8 cellular contexts compared by ENCODE assay signal in the genomic region with DNA sequence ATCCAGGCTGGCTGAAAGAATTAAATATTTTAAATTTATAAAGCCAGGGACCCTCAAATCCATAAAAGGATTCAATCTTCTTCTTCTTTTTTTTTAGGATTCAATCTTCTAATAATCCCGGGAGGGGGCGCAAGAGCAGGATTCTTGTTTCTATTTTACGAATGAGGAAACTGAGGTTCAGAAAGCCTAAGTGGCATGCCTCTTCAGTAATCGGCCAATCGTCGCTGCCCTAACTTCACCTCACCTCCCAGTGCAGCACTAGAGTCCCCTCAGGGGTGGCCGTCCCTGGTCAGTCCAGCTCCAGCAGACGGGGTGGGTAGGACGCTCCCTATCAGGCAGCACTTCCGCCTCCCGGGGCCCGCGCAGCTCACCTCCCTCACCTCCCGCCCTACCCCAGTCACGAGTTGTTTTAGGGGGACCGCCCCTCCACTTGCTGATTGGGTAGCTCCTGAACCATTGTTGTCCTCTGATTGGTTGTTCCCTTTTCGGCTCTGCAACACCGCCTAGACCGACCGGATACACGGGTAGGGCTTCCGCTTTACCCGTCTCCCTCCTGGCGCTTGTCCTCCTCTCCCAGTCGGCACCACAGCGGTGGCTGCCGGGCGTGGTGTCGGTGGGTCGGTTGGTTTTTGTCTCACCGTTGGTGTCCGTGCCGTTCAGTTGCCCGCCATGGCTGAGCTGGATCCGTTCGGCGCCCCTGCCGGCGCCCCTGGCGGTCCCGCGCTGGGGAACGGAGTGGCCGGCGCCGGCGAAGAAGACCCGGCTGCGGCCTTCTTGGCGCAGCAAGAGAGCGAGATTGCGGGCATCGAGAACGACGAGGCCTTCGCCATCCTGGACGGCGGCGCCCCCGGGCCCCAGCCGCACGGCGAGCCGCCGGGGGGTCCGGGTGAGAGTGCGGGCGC.
A peak's percentile ranks its signal among the peaks of the same experiment; 100 is the strongest.
DNase-seq lines count a peak whose midpoint lies in the region; ATAC-seq lines count a peak whose summit lies in the region.

CLTA (plus strand) TSS at position 534 of the 902 bp plus-strand sequence; CDS start at position 670, 136 bp downstream.

- H3K4me3 Mint-ChIP-seq in central memory CD8-positive, alpha-beta T cell: peak within 1 kb of the TSS; percentile 89

- H3K4me1 Mint-ChIP-seq in central memory CD8-positive, alpha-beta T cell: peaks cover 41% of the 10 kb centered on the region

- H3K9me3 Mint-ChIP-seq in central memory CD8-positive, alpha-beta T cell: no peaks in the 10 kb centered on the region

- H3K36me3 Mint-ChIP-seq in central memory CD8-positive, alpha-beta T cell (ENCODE audit: insufficient read depth): peaks cover 12% of the 10 kb centered on the region

- ATAC-seq in GM19035 (IDR thresholded peaks at IDR 0.05; ENCODE audit: unreplicated experiment) (peak; percentile 96), HG03354 (IDR thresholded peaks at IDR 0.05; ENCODE audit: poor library complexity, severe bottlenecking, unreplicated experiment) (peak; percentile 98)
- ATAC-seq in central memory CD8-positive, alpha-beta T cell (replicated peaks; ENCODE audit: extremely low read depth, poor library complexity, severe bottlenecking): peak; percentile 99

- DNase-seq in AML-193 (lab: John Stamatoyannopoulos, UW): peak; percentile 98 to 99
- peak; percentile 98 to 99 for DNase-seq in NCI-H446 (lab: John Stamatoyannopoulos, UW)
- DNase-seq in activated CD4-positive, CD25-positive, alpha-beta regulatory T cell treated with anti-CD3 and anti-CD28 coated beads, Interleukin-2, amount 50 U/mL, for 16 hours (ENCODE audit: low read depth, low spot score): peak; percentile 94
- DNase-seq in central memory CD8-positive, alpha-beta T cell (ENCODE audit: low spot score in 2 of 2): peak; percentile 81 to 92
- peak; percentile 99 for DNase-seq in iris pigment epithelial cell (ENCODE audit: low read depth)
- DNase-seq in stimulated activated CD4-positive, alpha-beta T cell treated with anti-CD3 and anti-CD28 coated beads, Interleukin-12 subunit alpha, Interleukin-12 subunit beta, amount 100 ng/mL, for 24 hours (ENCODE audit: low read depth in 2 of 2): peak; percentile 85 to 91

- peak within 1 kb of the TSS; percentile 77 for H3K27ac Mint-ChIP-seq in central memory CD8-positive, alpha-beta T cell (ENCODE audit: low read depth)

- H3K27me3 Mint-ChIP-seq in central memory CD8-positive, alpha-beta T cell: no peaks in the 10 kb centered on the region

Comparison
In these comparisons a context has a peak if more than half of its experiments do, and no peak if none do; other contexts are left out.
1. Peak in every context shown above with its lines: DNase-seq and ATAC-seq.